15 cellular contexts compared by ENCODE assay signal in genomic region chr1:56435434-56436337, GRCh38.
DNase-seq lines count a peak whose midpoint lies in the region; ATAC-seq lines count a peak whose summit lies in the region.
"Had no signal": no experiment of that assay in that cellular context is flagged by ENCODE, and none has a peak within 500 bp of the region (broad histone marks: within the 10 kb centered on the region; RNA-seq: fewer than 3 reads in every experiment).

No MANE protein-coding gene starts in this region.

- H3K27me3 Mint-ChIP-seq in memory B cell, result no peaks in the 10 kb centered on the region
- H3K27me3 Mint-ChIP-seq: activated CD4-positive, alpha-beta memory T cell treated with anti-CD3 and anti-CD28 coated beads for 36 hours had no signal

- peaks cover 48% of the 10 kb centered on the region for H3K4me1 Mint-ChIP-seq in memory B cell
- H3K4me1 Mint-ChIP-seq: CD8-positive, alpha-beta memory T cell had no signal

- no peaks in the 10 kb centered on the region for H3K36me3 Mint-ChIP-seq in memory B cell
- H3K36me3 Mint-ChIP-seq: activated CD4-positive, alpha-beta memory T cell treated with anti-CD3 and anti-CD28 coated beads for 36 hours; CD8-positive, alpha-beta memory T cell had no signal

- no peak overlapping the region for H3K4me3 Mint-ChIP-seq in memory B cell
- H3K4me3 Mint-ChIP-seq: activated CD4-positive, alpha-beta memory T cell treated with anti-CD3 and anti-CD28 coated beads for 36 hours; CD8-positive, alpha-beta memory T cell had no signal

- H3K27ac ChIP-seq in temporal lobe (ENCODE audit: low read depth, low read length), result peak overlapping the region; percentile 96
- H3K27ac ChIP-seq: 22Rv1, epithelial cell of prostate, skin epidermis, thoracic aorta had no signal

- H3K27ac Mint-ChIP-seq in memory B cell, result peak overlapping the region; percentile 33
- H3K27ac Mint-ChIP-seq: activated CD4-positive, alpha-beta memory T cell treated with anti-CD3 and anti-CD28 coated beads for 36 hours; activated T-helper 2 cell treated with anti-CD3 and anti-CD28 coated beads, Interferon-gamma antibody, Interleukin-2, Interleukin-4, amounts not matched to agents 10 μg/mL and 5 μg/mL and 100 μg/mL, durations not matched to agents 14 hours and 24 hours and 36 hours; CD8-positive, alpha-beta memory T cell had no signal

- no peak for ATAC-seq in memory B cell (ENCODE audit: low read depth)
- ATAC-seq in HG03175 (IDR thresholded peaks at IDR 0.05; ENCODE audit: unreplicated experiment), result no peak
- no peak for ATAC-seq in HG03457 (IDR thresholded peaks at IDR 0.05; ENCODE audit: unreplicated experiment)
- ATAC-seq in HG02763 (IDR thresholded peaks at IDR 0.05; ENCODE audit: unreplicated experiment), result no peak

- H3K9me3 Mint-ChIP-seq in memory B cell, result no peaks in the 10 kb centered on the region
- H3K9me3 Mint-ChIP-seq: activated CD4-positive, alpha-beta memory T cell treated with anti-CD3 and anti-CD28 coated beads for 36 hours; activated T-helper 2 cell treated with anti-CD3 and anti-CD28 coated beads, Interferon-gamma antibody, Interleukin-2, Interleukin-4, amounts not matched to agents 10 μg/mL and 5 μg/mL and 100 μg/mL, durations not matched to agents 14 hours and 24 hours and 36 hours had no signal

- DNase-seq in DMS 273 (lab: John Stamatoyannopoulos, UW; ENCODE audit: unreplicated experiment) (peak; percentile 50), DMS 273 treated with DMSO at 0.1 percent for 48 hours (lab: John Stamatoyannopoulos, UW) (no peak), cerebellum (ENCODE audit: low spot score) (peak; percentile 10), memory B cell (ENCODE audit: low spot score in 2 of 2) (no peak)
- DNase-seq: activated CD4-positive, alpha-beta memory T cell treated with anti-CD3 and anti-CD28 coated beads for 36 hours; CD8-positive, alpha-beta memory T cell had no signal

Comparison
In these comparisons a context has a peak if more than half of its experiments do, and no peak if none do; other contexts are left out.
1. DNase-seq: peak in DMS 273 (single experiment) and cerebellum (single experiment); none in DMS 273 treated with DMSO at 0.1 percent for 48 hours (single experiment) and memory B cell (0 of 2).